Comparison of ENCODE assay signal across 33 cellular contexts in the genomic region with DNA sequence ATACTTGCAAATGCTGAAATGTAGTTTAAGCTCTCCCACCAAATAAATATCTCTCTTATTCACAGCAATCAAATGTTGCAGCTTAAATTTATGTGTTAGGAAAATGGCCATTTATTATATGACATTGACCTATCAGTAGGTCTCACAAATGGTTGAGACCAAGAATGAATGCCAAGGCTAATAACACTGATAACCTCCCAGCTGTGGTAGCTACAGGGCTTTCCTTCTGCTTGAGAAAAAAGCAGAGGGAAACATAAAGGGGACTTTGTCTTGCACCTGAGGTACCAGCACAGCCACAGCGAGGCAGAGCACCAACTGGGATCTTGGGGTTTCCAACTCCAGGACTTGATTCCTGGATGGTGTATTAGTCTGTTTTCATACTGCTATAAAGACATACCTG.
"Had no signal": no experiment of that assay in that cellular context is flagged by ENCODE, and none has a peak within 500 bp of the region (broad histone marks: within the 10 kb centered on the region; RNA-seq: fewer than 3 reads in every experiment).

No MANE protein-coding gene starts in this region.

- H3K9me3 ChIP-seq: adrenal gland, ascending aorta, breast epithelium had no signal

- FAIRE-seq: astrocyte, bronchial epithelial cell had no signal

- H3K4me1 ChIP-seq: adrenal gland, ascending aorta, breast epithelium had no signal

- ATAC-seq: activated naive CD4-positive, alpha-beta T cell treated with anti-CD3 and anti-CD28 coated beads, Interleukin-2, amount 50 U/mL, for 72 hours; activated naive CD8-positive, alpha-beta T cell treated with anti-CD3 and anti-CD28 coated beads, Interleukin-2, amount 50 U/mL, for 24 hours; activated T-cell treated with anti-CD3 and anti-CD28 coated beads, Interleukin-2, amount 50 U/mL, for 4 hours; activated T-cell treated with anti-CD3 and anti-CD28 coated beads, Interleukin-2, amount 50 U/mL, for 72 hours; activated T-helper 17 cell treated with anti-CD3 and anti-CD28 coated beads, Interleukin-2, amount 50 U/mL, for 72 hours had no signal

- H3K36me3 ChIP-seq: adrenal gland, ascending aorta, brain microvascular endothelial cell, breast epithelium, cardiac muscle cell had no signal

- DNase-seq: activated effector memory CD4-positive, alpha-beta T cell treated with anti-CD3 and anti-CD28 coated beads, Interleukin-2, amount 50 U/mL, for 16 hours; activated effector memory CD4-positive, alpha-beta T cell treated with Interleukin-2 at 50 U/mL for 16 hours; activated gamma-delta T cell; activated gamma-delta T cell treated with Interleukin-2 at 50 U/mL for 16 hours; activated naive CD4-positive, alpha-beta T cell; activated naive CD4-positive, alpha-beta T cell treated with anti-CD3 and anti-CD28 coated beads for 36 hours; activated naive CD4-positive, alpha-beta T cell treated with anti-CD3 and anti-CD28 coated beads, Interleukin-2, amount 10 ng/mL, durations not matched to agents 7 days and 5 days; activated naive CD4-positive, alpha-beta T cell treated with anti-CD3 and anti-CD28 coated beads, Interleukin-2, amount 50 U/mL, for 16 hours; activated naive CD4-positive, alpha-beta T cell treated with Interleukin-2 at 50 U/mL for 16 hours; activated naive CD8-positive, alpha-beta T cell treated with anti-CD3 and anti-CD28 coated beads for 36 hours; activated naive CD8-positive, alpha-beta T cell treated with anti-CD3 and anti-CD28 coated beads, Interleukin-2, amount 10 ng/mL, durations not matched to agents 7 days and 5 days; activated naive CD8-positive, alpha-beta T cell treated with anti-CD3 and anti-CD28 coated beads, Interleukin-2, amount 50 U/mL, for 24 hours; activated T-cell treated with anti-CD3 and anti-CD28 coated beads, Interleukin-2, amount 50 U/mL, for 1 hour; activated T-cell treated with anti-CD3 and anti-CD28 coated beads, Interleukin-2, amount 50 U/mL, for 24 hours; activated T-cell treated with anti-CD3 and anti-CD28 coated beads, Interleukin-2, amount 50 U/mL, for 4 hours; activated T-cell treated with anti-CD3 and anti-CD28 coated beads, Interleukin-2, amount 50 U/mL, for 48 hours; activated T-cell treated with anti-CD3 and anti-CD28 coated beads, Interleukin-2, amount 50 U/mL, for 72 hours; adrenal gland; amniotic stem cell; amygdala; anterior cingulate cortex; aorta; brain microvascular endothelial cell; caudate nucleus; central memory CD4-positive, alpha-beta T cell; cerebellar nuclear complex had no signal

- H3K27ac ChIP-seq: adrenal gland, ascending aorta, brain microvascular endothelial cell, breast epithelium, cardiac muscle cell had no signal

- H3K4me3 ChIP-seq: adrenal gland, ascending aorta, breast epithelium, cardiac muscle cell had no signal

- H3K27me3 ChIP-seq: adrenal gland, ascending aorta, brain microvascular endothelial cell, breast epithelium, cardiac muscle cell had no signal
